13 cellular contexts compared by ENCODE assay signal in genomic region chrX:71617742-71618141, GRCh38. TPM values are rescaled to one million over a fixed set of nuclear protein-coding genes. Genes with fewer than 3 reads are reported as not detected.
DNase-seq lines count a peak whose midpoint lies in the region; ATAC-seq and TF ChIP-seq lines count a peak whose summit lies in the region.
"Had no signal": no experiment of that assay in that cellular context is flagged by ENCODE, and none has a peak within 500 bp of the region (broad histone marks: within the 10 kb centered on the region; RNA-seq: fewer than 3 reads in every experiment).

No MANE protein-coding gene starts in this region.

- H3K27ac Mint-ChIP-seq in activated T-helper 1 cell treated with anti-CD3 and anti-CD28 coated beads, Interleukin-12 subunit alpha, Interleukin-12 subunit beta, Interleukin-2, Interleukin-4 antibody, amounts not matched to agents 30 ng/mL and 10 ng/mL and 1 ng/mL, durations not matched to agents 14 hours and 24 hours and 36 hours = peak overlapping the region; percentile 97
- H3K27ac Mint-ChIP-seq in HFFc6 = no peak overlapping the region
- H3K27ac Mint-ChIP-seq: brain had no signal

- H3K27me3 Mint-ChIP-seq in activated T-helper 1 cell treated with anti-CD3 and anti-CD28 coated beads, Interleukin-12 subunit alpha, Interleukin-12 subunit beta, Interleukin-2, Interleukin-4 antibody, amounts not matched to agents 30 ng/mL and 10 ng/mL and 1 ng/mL, durations not matched to agents 14 hours and 24 hours and 36 hours (ENCODE audit: insufficient read depth) = no peaks in the 10 kb centered on the region
- peaks cover 3% of the 10 kb centered on the region for H3K27me3 Mint-ChIP-seq in HFFc6 (ENCODE audit: insufficient read depth)

- H3K4me1 ChIP-seq in BLaER1 (peaks cover 32% of the 10 kb centered on the region), muscle layer of duodenum (ENCODE audit: control insufficient read depth in 1 of 2, insufficient read depth in 2 of 2, low read length in 2 of 2) (peaks cover 10% of the 10 kb centered on the region in 2 donors)

- H3K9me3 ChIP-seq in BLaER1 (peaks cover 12% of the 10 kb centered on the region), muscle layer of duodenum (ENCODE audit: control insufficient read depth in 1 of 2, low read length in 2 of 2) (no peaks in the 10 kb centered on the region)

- H3K4me3 ChIP-seq in BLaER1 = no peak overlapping the region
- peak overlapping the region; percentile 63 for H3K4me3 ChIP-seq in GM12865 (ENCODE audit: low read depth, low read length)
- H3K4me3 ChIP-seq in muscle layer of duodenum (ENCODE audit: low read depth in 1 of 2, low read length in 2 of 2) = no peak overlapping the region

- H4K20me1 ChIP-seq in BLaER1 = no peaks in the 10 kb centered on the region

- peak overlapping the region; percentile 61 for H3K4me2 ChIP-seq in BLaER1

- no peak overlapping the region for H3K9ac ChIP-seq in BLaER1

- no peak for DNase-seq in GM12865 (ENCODE audit: low read depth)
- DNase-seq in activated T-helper 1 cell treated with anti-CD3 and anti-CD28 coated beads, Interleukin-12 subunit alpha, Interleukin-12 subunit beta, Interleukin-2, Interleukin-4 antibody, amounts not matched to agents 30 ng/mL and 10 ng/mL and 1 ng/mL, durations not matched to agents 14 hours and 24 hours and 36 hours (ENCODE audit: low spot score) = no peak
- DNase-seq in HFFc6 = no peak
- DNase-seq in globus pallidus (ENCODE audit: low spot score) = no peak
- no peak for DNase-seq in GOT3 (lab: John Stamatoyannopoulos, UW)
- DNase-seq: islet precursor cell, NCI-H1105 had no signal

- H3K4me1 Mint-ChIP-seq in activated T-helper 1 cell treated with anti-CD3 and anti-CD28 coated beads, Interleukin-12 subunit alpha, Interleukin-12 subunit beta, Interleukin-2, Interleukin-4 antibody, amounts not matched to agents 30 ng/mL and 10 ng/mL and 1 ng/mL, durations not matched to agents 14 hours and 24 hours and 36 hours (ENCODE audit: low read depth) = peaks cover 85% of the 10 kb centered on the region
- H3K4me1 Mint-ChIP-seq in HFFc6 (ENCODE audit: low read depth) = peaks cover 5% of the 10 kb centered on the region; the same call in 1 of the 2 replicates

- H3K27ac ChIP-seq in BLaER1 = no peak overlapping the region
- H3K27ac ChIP-seq in muscle layer of duodenum (ENCODE audit: low read length) = peak overlapping the region; percentile 51

- H3K36me3 ChIP-seq in BLaER1 (peaks cover 18% of the 10 kb centered on the region), muscle layer of duodenum (ENCODE audit: control insufficient read depth in 1 of 2, insufficient read depth in 2 of 2, low read length in 2 of 2) (peaks cover 2 to 5% of the 10 kb centered on the region in 2 donors)

- peaks cover 41% of the 10 kb centered on the region for H3K36me3 Mint-ChIP-seq in activated T-helper 1 cell treated with anti-CD3 and anti-CD28 coated beads, Interleukin-12 subunit alpha, Interleukin-12 subunit beta, Interleukin-2, Interleukin-4 antibody, amounts not matched to agents 30 ng/mL and 10 ng/mL and 1 ng/mL, durations not matched to agents 14 hours and 24 hours and 36 hours (ENCODE audit: low read depth)
- no peaks in the 10 kb centered on the region; the same call in 1 of the 2 replicates for H3K36me3 Mint-ChIP-seq in HFFc6 (ENCODE audit: low read depth)

- intact Hi-C loops in activated T-helper 1 cell treated with anti-CD3 and anti-CD28 coated beads, Interleukin-12 subunit alpha, Interleukin-12 subunit beta, Interleukin-2, Interleukin-4 antibody, amounts not matched to agents 30 ng/mL and 10 ng/mL and 1 ng/mL, durations not matched to agents 14 hours and 24 hours and 36 hours (cut with micrococcal nuclease) = loop anchor here (1.0 to 10.0 kb wide), 5 partner anchors 45 to 503 kb away; partner anchors contain the start of genes IL2RG, MED12, NONO and TAF1

- TF ChIP-seq CTCF in GM12865 (IDR thresholded peaks at IDR 0.05; ENCODE audit: insufficient read depth, low read depth, low read length, missing control alignments) (no peak), HFFc6 (IDR thresholded peaks at IDR 0.05) (no peak)

- no peaks in the 10 kb centered on the region for H3K9me3 Mint-ChIP-seq in activated T-helper 1 cell treated with anti-CD3 and anti-CD28 coated beads, Interleukin-12 subunit alpha, Interleukin-12 subunit beta, Interleukin-2, Interleukin-4 antibody, amounts not matched to agents 30 ng/mL and 10 ng/mL and 1 ng/mL, durations not matched to agents 14 hours and 24 hours and 36 hours
- H3K9me3 Mint-ChIP-seq in HFFc6 = no peaks in the 10 kb centered on the region

- H3K27me3 ChIP-seq in BLaER1 (peaks cover 43% of the 10 kb centered on the region), muscle layer of duodenum (ENCODE audit: low read depth, low read length) (no peaks in the 10 kb centered on the region)

- peak overlapping the region; percentile 93 for H3K4me3 Mint-ChIP-seq in activated T-helper 1 cell treated with anti-CD3 and anti-CD28 coated beads, Interleukin-12 subunit alpha, Interleukin-12 subunit beta, Interleukin-2, Interleukin-4 antibody, amounts not matched to agents 30 ng/mL and 10 ng/mL and 1 ng/mL, durations not matched to agents 14 hours and 24 hours and 36 hours
- H3K4me3 Mint-ChIP-seq in HFFc6 = no peak overlapping the region
- H3K4me3 Mint-ChIP-seq: brain had no signal

- no peak for ATAC-seq in GM19328 (IDR thresholded peaks at IDR 0.05; ENCODE audit: unreplicated experiment)

RNA-seq across cellular contexts. Expression of gene CXCR3, which starts 0.6 kb away (rescaled TPM):
- 53.9 and 55.4 TPM in 2 replicates for total RNA-seq in activated T-helper 1 cell treated with anti-CD3 and anti-CD28 coated beads, Interleukin-12 subunit alpha, Interleukin-12 subunit beta, Interleukin-2, Interleukin-4 antibody, amounts not matched to agents 30 ng/mL and 10 ng/mL and 1 ng/mL, durations not matched to agents 14 hours and 24 hours and 36 hours
- not detected for total RNA-seq in HFFc6 (2021; fragmentation: NEBNext Ultra II Directional; extraction: Animal tissue kit (Norgen Biotek cat#: 25700))
- total RNA-seq: myocyte, NCI-H460 had no signal

RNA-seq across cellular contexts. Expression of gene GCNA, which starts 39.5 kb away (rescaled TPM):
- total RNA-seq in activated T-helper 1 cell treated with anti-CD3 and anti-CD28 coated beads, Interleukin-12 subunit alpha, Interleukin-12 subunit beta, Interleukin-2, Interleukin-4 antibody, amounts not matched to agents 30 ng/mL and 10 ng/mL and 1 ng/mL, durations not matched to agents 14 hours and 24 hours and 36 hours = 4.3 and 4.8 TPM in 2 replicates
- 1 to 10 TPM in 2 of 6 experiments, under 1 TPM in 4; 0.48 to 1.7 (median 0.82) TPM for total RNA-seq in HFFc6 (2021; fragmentation: NEBNext Ultra II Directional; extraction: Animal tissue kit (Norgen Biotek cat#: 25700))

Comparison
In these comparisons a context has a peak if more than half of its experiments do, and no peak if none do; other contexts are left out.
1. RNA of gene CXCR3, which starts 0.6 kb away (total RNA-seq): 53.9 to 55.4 TPM in activated T-helper 1 cell treated with anti-CD3 and anti-CD28 coated beads, Interleukin-12 subunit alpha, Interleukin-12 subunit beta, Interleukin-2, Interleukin-4 antibody, amounts not matched to agents 30 ng/mL and 10 ng/mL and 1 ng/mL, durations not matched to agents 14 hours and 24 hours and 36 hours; not detected in HFFc6; every median in the first group is over 10 times any median in the second.